ENCODE assay signal across 1 cellular context in the genomic region with DNA sequence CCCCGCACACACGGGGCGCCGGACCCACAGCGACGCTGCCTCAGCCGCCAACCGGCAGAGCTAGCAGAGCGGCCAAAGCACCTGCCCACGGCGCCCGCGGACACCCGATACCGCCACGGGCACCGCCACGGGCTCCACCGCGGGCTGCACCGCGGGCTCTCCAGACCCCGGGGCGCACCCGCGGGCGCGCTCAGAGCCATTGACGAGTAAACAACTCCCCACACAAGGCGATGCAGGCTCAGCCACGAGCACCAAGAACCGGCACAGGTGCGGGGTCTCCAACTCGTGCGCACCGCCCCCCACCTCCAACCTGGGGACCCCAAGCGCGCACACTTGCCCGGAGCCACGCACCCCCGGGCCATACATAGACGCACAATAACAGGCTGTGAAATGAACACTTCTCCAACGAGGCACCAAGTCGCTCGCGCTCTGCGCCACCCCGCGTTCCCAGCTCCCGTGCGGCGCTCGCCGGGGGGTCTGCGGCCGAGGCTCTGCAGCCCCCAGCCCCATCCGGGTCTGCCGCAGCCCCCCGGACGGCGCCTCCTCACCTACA.
TF ChIP-seq lines count a peak whose summit lies in the region.

No MANE protein-coding gene starts in this region.

TF ChIP-seq in SK-N-SH treated with all-trans-retinoic acid at 6 μM for 48 hours, 23 proteins besides CTCF, POLR2A, EP300 and RAD21 (continued from another document):
- no peak for TF ChIP-seq GLIS3 (CRISPR knock-in tag; IDR thresholded peaks at IDR 0.05)
- no peak for TF ChIP-seq ZC3H10 (CRISPR knock-in tag; IDR thresholded peaks at IDR 0.05)
- no peak for TF ChIP-seq ZFP3 (CRISPR knock-in tag; IDR thresholded peaks at IDR 0.05)
- no peak for TF ChIP-seq CSDC2 (CRISPR knock-in tag; IDR thresholded peaks at IDR 0.05)
- no peak for TF ChIP-seq RARB (CRISPR knock-in tag; IDR thresholded peaks at IDR 0.05)
- TF ChIP-seq ARNTL (CRISPR knock-in tag; IDR thresholded peaks at IDR 0.05; ENCODE audit: borderline replicate concordance, low read depth): no peak
- no peak for TF ChIP-seq PPARA (CRISPR knock-in tag; IDR thresholded peaks at IDR 0.05; ENCODE audit: borderline replicate concordance)
- no peak for TF ChIP-seq ZNF70 (CRISPR knock-in tag; IDR thresholded peaks at IDR 0.05)
- TF ChIP-seq, protein P1, sequence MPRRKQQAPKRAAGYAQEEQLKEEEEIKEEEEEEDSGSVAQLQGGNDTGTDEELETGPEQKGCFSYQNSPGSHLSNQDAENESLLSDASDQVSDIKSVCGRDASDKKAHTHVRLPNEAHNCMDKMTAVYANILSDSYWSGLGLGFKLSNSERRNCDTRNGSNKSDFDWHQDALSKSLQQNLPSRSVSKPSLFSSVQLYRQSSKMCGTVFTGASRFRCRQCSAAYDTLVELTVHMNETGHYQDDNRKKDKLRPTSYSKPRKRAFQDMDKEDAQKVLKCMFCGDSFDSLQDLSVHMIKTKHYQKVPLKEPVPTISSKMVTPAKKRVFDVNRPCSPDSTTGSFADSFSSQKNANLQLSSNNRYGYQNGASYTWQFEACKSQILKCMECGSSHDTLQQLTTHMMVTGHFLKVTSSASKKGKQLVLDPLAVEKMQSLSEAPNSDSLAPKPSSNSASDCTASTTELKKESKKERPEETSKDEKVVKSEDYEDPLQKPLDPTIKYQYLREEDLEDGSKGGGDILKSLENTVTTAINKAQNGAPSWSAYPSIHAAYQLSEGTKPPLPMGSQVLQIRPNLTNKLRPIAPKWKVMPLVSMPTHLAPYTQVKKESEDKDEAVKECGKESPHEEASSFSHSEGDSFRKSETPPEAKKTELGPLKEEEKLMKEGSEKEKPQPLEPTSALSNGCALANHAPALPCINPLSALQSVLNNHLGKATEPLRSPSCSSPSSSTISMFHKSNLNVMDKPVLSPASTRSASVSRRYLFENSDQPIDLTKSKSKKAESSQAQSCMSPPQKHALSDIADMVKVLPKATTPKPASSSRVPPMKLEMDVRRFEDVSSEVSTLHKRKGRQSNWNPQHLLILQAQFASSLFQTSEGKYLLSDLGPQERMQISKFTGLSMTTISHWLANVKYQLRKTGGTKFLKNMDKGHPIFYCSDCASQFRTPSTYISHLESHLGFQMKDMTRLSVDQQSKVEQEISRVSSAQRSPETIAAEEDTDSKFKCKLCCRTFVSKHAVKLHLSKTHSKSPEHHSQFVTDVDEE (CRISPR knock-in tag; IDR thresholded peaks at IDR 0.05): no peak
- TF ChIP-seq SNAI2 (CRISPR knock-in tag; IDR thresholded peaks at IDR 0.05): no peak
